Comparison of ENCODE assay signal across 1 cellular context in genomic region chr4:2401610-2401983, GRCh38.
TF ChIP-seq lines count a peak whose summit lies in the region.

No MANE protein-coding gene starts in this region.

TF ChIP-seq in H1, 55 proteins besides CTCF, POLR2A, EP300 and RAD21:
- TF ChIP-seq GTF2F1 (IDR thresholded peaks at IDR 0.05; ENCODE audit: borderline replicate concordance, low read depth, low read length), result no peak
- TF ChIP-seq, protein P1, sequence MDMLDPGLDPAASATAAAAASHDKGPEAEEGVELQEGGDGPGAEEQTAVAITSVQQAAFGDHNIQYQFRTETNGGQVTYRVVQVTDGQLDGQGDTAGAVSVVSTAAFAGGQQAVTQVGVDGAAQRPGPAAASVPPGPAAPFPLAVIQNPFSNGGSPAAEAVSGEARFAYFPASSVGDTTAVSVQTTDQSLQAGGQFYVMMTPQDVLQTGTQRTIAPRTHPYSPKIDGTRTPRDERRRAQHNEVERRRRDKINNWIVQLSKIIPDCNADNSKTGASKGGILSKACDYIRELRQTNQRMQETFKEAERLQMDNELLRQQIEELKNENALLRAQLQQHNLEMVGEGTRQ (IDR thresholded peaks at IDR 0.05; ENCODE audit: low read length), result no peak
- no peak for TF ChIP-seq BCL11A (IDR thresholded peaks at IDR 0.05; ENCODE audit: low read depth in 2 of 2, low read length in 2 of 2)
- no peak for TF ChIP-seq SRF (IDR thresholded peaks at IDR 0.05; ENCODE audit: low read depth, low read length)
- TF ChIP-seq KDM5A (IDR thresholded peaks at IDR 0.05; ENCODE audit: low read length), result no peak
- TF ChIP-seq POLR2AphosphoS5 (IDR thresholded peaks at IDR 0.05; ENCODE audit: low read depth, low read length), result no peak
- TF ChIP-seq, protein P2, sequence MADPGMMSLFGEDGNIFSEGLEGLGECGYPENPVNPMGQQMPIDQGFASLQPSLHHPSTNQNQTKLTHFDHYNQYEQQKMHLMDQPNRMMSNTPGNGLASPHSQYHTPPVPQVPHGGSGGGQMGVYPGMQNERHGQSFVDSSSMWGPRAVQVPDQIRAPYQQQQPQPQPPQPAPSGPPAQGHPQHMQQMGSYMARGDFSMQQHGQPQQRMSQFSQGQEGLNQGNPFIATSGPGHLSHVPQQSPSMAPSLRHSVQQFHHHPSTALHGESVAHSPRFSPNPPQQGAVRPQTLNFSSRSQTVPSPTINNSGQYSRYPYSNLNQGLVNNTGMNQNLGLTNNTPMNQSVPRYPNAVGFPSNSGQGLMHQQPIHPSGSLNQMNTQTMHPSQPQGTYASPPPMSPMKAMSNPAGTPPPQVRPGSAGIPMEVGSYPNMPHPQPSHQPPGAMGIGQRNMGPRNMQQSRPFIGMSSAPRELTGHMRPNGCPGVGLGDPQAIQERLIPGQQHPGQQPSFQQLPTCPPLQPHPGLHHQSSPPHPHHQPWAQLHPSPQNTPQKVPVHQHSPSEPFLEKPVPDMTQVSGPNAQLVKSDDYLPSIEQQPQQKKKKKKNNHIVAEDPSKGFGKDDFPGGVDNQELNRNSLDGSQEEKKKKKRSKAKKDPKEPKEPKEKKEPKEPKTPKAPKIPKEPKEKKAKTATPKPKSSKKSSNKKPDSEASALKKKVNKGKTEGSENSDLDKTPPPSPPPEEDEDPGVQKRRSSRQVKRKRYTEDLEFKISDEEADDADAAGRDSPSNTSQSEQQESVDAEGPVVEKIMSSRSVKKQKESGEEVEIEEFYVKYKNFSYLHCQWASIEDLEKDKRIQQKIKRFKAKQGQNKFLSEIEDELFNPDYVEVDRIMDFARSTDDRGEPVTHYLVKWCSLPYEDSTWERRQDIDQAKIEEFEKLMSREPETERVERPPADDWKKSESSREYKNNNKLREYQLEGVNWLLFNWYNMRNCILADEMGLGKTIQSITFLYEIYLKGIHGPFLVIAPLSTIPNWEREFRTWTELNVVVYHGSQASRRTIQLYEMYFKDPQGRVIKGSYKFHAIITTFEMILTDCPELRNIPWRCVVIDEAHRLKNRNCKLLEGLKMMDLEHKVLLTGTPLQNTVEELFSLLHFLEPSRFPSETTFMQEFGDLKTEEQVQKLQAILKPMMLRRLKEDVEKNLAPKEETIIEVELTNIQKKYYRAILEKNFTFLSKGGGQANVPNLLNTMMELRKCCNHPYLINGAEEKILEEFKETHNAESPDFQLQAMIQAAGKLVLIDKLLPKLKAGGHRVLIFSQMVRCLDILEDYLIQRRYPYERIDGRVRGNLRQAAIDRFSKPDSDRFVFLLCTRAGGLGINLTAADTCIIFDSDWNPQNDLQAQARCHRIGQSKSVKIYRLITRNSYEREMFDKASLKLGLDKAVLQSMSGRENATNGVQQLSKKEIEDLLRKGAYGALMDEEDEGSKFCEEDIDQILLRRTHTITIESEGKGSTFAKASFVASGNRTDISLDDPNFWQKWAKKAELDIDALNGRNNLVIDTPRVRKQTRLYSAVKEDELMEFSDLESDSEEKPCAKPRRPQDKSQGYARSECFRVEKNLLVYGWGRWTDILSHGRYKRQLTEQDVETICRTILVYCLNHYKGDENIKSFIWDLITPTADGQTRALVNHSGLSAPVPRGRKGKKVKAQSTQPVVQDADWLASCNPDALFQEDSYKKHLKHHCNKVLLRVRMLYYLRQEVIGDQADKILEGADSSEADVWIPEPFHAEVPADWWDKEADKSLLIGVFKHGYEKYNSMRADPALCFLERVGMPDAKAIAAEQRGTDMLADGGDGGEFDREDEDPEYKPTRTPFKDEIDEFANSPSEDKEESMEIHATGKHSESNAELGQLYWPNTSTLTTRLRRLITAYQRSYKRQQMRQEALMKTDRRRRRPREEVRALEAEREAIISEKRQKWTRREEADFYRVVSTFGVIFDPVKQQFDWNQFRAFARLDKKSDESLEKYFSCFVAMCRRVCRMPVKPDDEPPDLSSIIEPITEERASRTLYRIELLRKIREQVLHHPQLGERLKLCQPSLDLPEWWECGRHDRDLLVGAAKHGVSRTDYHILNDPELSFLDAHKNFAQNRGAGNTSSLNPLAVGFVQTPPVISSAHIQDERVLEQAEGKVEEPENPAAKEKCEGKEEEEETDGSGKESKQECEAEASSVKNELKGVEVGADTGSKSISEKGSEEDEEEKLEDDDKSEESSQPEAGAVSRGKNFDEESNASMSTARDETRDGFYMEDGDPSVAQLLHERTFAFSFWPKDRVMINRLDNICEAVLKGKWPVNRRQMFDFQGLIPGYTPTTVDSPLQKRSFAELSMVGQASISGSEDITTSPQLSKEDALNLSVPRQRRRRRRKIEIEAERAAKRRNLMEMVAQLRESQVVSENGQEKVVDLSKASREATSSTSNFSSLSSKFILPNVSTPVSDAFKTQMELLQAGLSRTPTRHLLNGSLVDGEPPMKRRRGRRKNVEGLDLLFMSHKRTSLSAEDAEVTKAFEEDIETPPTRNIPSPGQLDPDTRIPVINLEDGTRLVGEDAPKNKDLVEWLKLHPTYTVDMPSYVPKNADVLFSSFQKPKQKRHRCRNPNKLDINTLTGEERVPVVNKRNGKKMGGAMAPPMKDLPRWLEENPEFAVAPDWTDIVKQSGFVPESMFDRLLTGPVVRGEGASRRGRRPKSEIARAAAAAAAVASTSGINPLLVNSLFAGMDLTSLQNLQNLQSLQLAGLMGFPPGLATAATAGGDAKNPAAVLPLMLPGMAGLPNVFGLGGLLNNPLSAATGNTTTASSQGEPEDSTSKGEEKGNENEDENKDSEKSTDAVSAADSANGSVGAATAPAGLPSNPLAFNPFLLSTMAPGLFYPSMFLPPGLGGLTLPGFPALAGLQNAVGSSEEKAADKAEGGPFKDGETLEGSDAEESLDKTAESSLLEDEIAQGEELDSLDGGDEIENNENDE (IDR thresholded peaks at IDR 0.05; ENCODE audit: insufficient replicate concordance, low read length), result no peak
- no peak for TF ChIP-seq TAF7 (optimal IDR thresholded peaks at IDR 0.05; ENCODE audit: borderline replicate concordance, low read depth, low read length)
- no peak for TF ChIP-seq EZH2 (IDR thresholded peaks at IDR 0.05; ENCODE audit: low read depth, low read length, severe bottlenecking)
- TF ChIP-seq EGR1 (IDR thresholded peaks at IDR 0.05; ENCODE audit: borderline replicate concordance, low read depth, low read length), result no peak
- TF ChIP-seq TCF12 (IDR thresholded peaks at IDR 0.05; ENCODE audit: low read depth, low read length), result no peak
- TF ChIP-seq RBBP5 (IDR thresholded peaks at IDR 0.05; ENCODE audit: borderline replicate concordance, low read depth, low read length), result no peak
- TF ChIP-seq JUN (IDR thresholded peaks at IDR 0.05; ENCODE audit: low read depth, low read length), result no peak
- TF ChIP-seq RFX5 (IDR thresholded peaks at IDR 0.05; ENCODE audit: borderline replicate concordance, low read depth, low read length), result no peak
